31 cellular contexts compared by ENCODE assay signal in the genomic region with DNA sequence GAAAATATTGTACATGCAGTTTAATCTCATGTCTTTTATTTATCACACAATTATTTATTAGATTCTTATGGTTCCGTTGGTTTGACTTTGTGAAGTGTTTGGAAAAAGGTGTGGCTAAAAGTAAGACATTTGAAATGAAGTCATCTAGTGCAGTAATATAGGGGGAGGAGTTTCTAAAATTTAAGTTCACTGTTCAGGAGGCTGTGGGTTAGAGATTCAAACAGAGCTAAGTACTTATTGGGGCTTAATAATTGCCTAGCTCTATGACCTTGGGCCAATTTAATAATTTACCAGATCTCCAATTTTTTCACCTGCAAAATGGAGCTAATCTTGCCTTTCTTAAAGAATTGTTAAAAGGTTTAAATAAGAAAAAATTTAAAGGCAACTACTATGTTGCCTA.
"Had no signal": no experiment of that assay in that cellular context is flagged by ENCODE, and none has a peak within 500 bp of the region (broad histone marks: within the 10 kb centered on the region; RNA-seq: fewer than 3 reads in every experiment).

No MANE protein-coding gene starts in this region.

- H3K27me3 ChIP-seq: body of pancreas, cardiac muscle cell, colonic mucosa, esophagus squamous epithelium had no signal

- H3K9me3 ChIP-seq: body of pancreas, colonic mucosa had no signal

- H3K27ac ChIP-seq: body of pancreas, cardiac muscle cell, colonic mucosa, epithelial cell of prostate, esophagus squamous epithelium, WERI-Rb-1 had no signal

- ATAC-seq: activated CD4-positive, CD25-positive, alpha-beta regulatory T cell treated with anti-CD3 and anti-CD28 coated beads, Interleukin-2, amount 50 U/mL, for 24 hours; activated CD8-positive, alpha-beta T cell treated with anti-CD3 and anti-CD28 coated beads for 36 hours; activated T-cell treated with anti-CD3 and anti-CD28 coated beads, Interleukin-2, amount 50 U/mL, for 4 hours; activated T-helper 17 cell treated with anti-CD3 and anti-CD28 coated beads, Interleukin-2, amount 50 U/mL, for 72 hours; body of pancreas; T-helper 17 cell had no signal

- FAIRE-seq: endometrium, endothelial cell of umbilical vein had no signal

- H3K4me1 ChIP-seq: colonic mucosa had no signal

- DNase-seq: activated B cell treated with CpG ODN at 0.5 μM for 24 hours; activated CD4-positive, alpha-beta T cell treated with anti-CD3 and anti-CD28 coated beads for 48 hours; activated CD4-positive, alpha-beta T cell treated with anti-CD3 and anti-CD28 coated beads, Interleukin-2, amount 50 U/mL, for 1 hour; activated CD4-positive, alpha-beta T cell treated with anti-CD3 and anti-CD28 coated beads, Interleukin-2, amount 50 U/mL, for 48 hours; activated CD8-positive, alpha-beta memory T cell treated with anti-CD3 and anti-CD28 coated beads for 24 hours; activated CD8-positive, alpha-beta T cell treated with anti-CD3 and anti-CD28 coated beads for 36 hours; activated effector memory CD4-positive, alpha-beta T cell treated with Interleukin-2 at 50 U/mL for 16 hours; activated gamma-delta T cell treated with Interleukin-2 at 50 U/mL for 16 hours; activated naive CD4-positive, alpha-beta T cell treated with anti-CD3 and anti-CD28 coated beads, Interleukin-2, amount 50 U/mL, for 16 hours; activated naive CD4-positive, alpha-beta T cell treated with Interleukin-2 at 50 U/mL for 16 hours; activated T-cell treated with anti-CD3 and anti-CD28 coated beads, Interleukin-2, amount 50 U/mL, for 4 hours; amygdala; aorta; body of pancreas; central memory CD4-positive, alpha-beta T cell; cerebellar nuclear complex; colonic mucosa; effector CD8-positive, alpha-beta T cell; esophagus squamous epithelium; foreskin melanocyte; head of caudate nucleus; T-helper 1 cell; T-helper 17 cell; T1000; WERI-Rb-1 had no signal

- H3K36me3 ChIP-seq: cardiac muscle cell, colonic mucosa, esophagus squamous epithelium, WERI-Rb-1 had no signal

- H3K4me3 ChIP-seq: body of pancreas, cardiac muscle cell, colonic mucosa, esophagus squamous epithelium had no signal
